18 cellular contexts compared by ENCODE assay signal in the genomic region with DNA sequence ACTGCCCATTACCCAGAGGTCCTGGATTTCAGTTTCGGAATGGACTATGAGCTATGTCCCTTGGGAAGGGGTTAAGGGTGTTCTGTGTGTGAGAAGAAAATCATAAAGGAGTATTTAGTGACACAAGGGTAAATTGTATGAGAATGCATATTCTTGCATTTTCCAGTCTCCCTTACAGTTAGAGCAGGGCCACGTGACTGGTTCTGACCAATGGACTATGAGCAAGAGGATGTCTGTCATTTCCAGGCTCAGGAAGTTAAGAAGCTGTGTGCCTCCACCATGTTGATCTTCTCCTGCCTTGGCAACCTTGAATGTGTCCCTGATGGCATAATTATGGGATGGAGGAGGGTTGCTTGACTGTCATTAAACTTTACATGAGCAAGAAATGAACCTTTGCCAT.
DNase-seq lines count a peak whose midpoint lies in the region; ATAC-seq, FAIRE-seq and TF ChIP-seq lines count a peak whose summit lies in the region.
"Had no signal": no experiment of that assay in that cellular context is flagged by ENCODE, and none has a peak within 500 bp of the region (broad histone marks: within the 10 kb centered on the region; RNA-seq: fewer than 3 reads in every experiment).

No MANE protein-coding gene starts in this region.

- ATAC-seq in A549 (no peak), K562 (peak; percentile 77)
- ATAC-seq: CD8-positive, alpha-beta T cell had no signal

- H3K9me1 ChIP-seq in K562 (ENCODE audit: control insufficient read depth, insufficient read depth, low read length), result no peaks in the 10 kb centered on the region

- H3K9ac ChIP-seq in K562 (ENCODE audit: insufficient read depth in 1 of 2, low read depth in 2 of 2, low read length in 2 of 2), result no peak overlapping the region
- H3K9ac ChIP-seq: BLaER1 treated with 17β-estradiol and CSF1 and Interleukin-3, amounts not matched to agents 10 nM and 100 nM; GM23248 had no signal

- POLR2A ChIA-PET in A549 (lab: Yijun Ruan, JAX), result no interaction called here
- POLR2A ChIA-PET in OCI-LY7 (lab: Charles Lee), result no interaction called here
- POLR2A ChIA-PET in K562 (lab: Yijun Ruan, JAX), result interaction anchor here (0.8 kb wide), 1 partner anchor 10 kb away, joined by 3 read pairs; no protein-coding TSS in a partner anchor

- H3K9me3 ChIP-seq in A549 (no peaks in the 10 kb centered on the region), OCI-LY7 (ENCODE audit: low read length) (no peaks in the 10 kb centered on the region), K562 (replicated peaks; ENCODE audit: control insufficient read depth, insufficient read depth, low read depth, low read length) (no peaks in the 10 kb centered on the region)
- H3K9me3 ChIP-seq: BLaER1 treated with 17β-estradiol and CSF1 and Interleukin-3, amounts not matched to agents 10 nM and 100 nM had no signal

- H3K79me2 ChIP-seq in OCI-LY7 (ENCODE audit: insufficient read depth, low read depth, low read length) (no peaks in the 10 kb centered on the region), K562 (ENCODE audit: control insufficient read depth, insufficient read depth, low read length) (no peaks in the 10 kb centered on the region)

- H3K9me2 ChIP-seq in OCI-LY7 (ENCODE audit: insufficient read depth, low read length), result no peaks in the 10 kb centered on the region

- TF ChIP-seq RAD21 in A549 (conservative IDR thresholded peaks at IDR 0.05 in 1 of 2, IDR thresholded peaks at IDR 0.05 in 1 of 2) (no peak), Ishikawa (IDR thresholded peaks at IDR 0.05; ENCODE audit: low read depth) (no peak), K562 (CRISPR knock-in tag; conservative IDR thresholded peaks at IDR 0.05 in 1 of 2, IDR thresholded peaks at IDR 0.05 in 1 of 2) (no peak)

- H2AFZ ChIP-seq in OCI-LY7 (ENCODE audit: low read length), result 0 out of 2 replicates have a peak overlapping the region, but pooled peaks have one; percentile 35
- 0 out of 2 replicates have a peak overlapping the region, but pooled peaks have one; percentile 52 for H2AFZ ChIP-seq in K562 (ENCODE audit: low read depth, low read length)
- H2AFZ ChIP-seq: GM23248 had no signal

- CTCF ChIA-PET in A549 (lab: Yijun Ruan, JAX) (interaction anchor here (1.1 kb wide), 1 partner anchor 55 kb away, joined by 3 read pairs; no protein-coding TSS in a partner anchor), OCI-LY7 (lab: Charles Lee; ENCODE audit: unreplicated experiment) (no interaction called here), K562 (lab: Yijun Ruan, JAX; ENCODE audit: low intra/inter-chr PET ratio) (no interaction called here)

- TF ChIP-seq EP300 in A549 (IDR thresholded peaks at IDR 0.05) (no peak), Ishikawa (IDR thresholded peaks at IDR 0.05; ENCODE audit: borderline replicate concordance) (no peak), K562 (IDR thresholded peaks at IDR 0.05; ENCODE audit: low read length) (no peak)

- in situ Hi-C loops in K562 (cut with MboI), result no loop called here

- WGBS in A549 (ENCODE audit: missing lambda C conversion rate), result 0% methylated on average over 2 of the region's 2 CpGs
- WGBS in K562 (ENCODE audit: insufficient coverage, low coverage, missing lambda C conversion rate), result 19% methylated on average over 2 of the region's 2 CpGs

- TF ChIP-seq CTCF in A549 (IDR thresholded peaks at IDR 0.05) (no peak), OCI-LY7 (conservative IDR thresholded peaks at IDR 0.05; ENCODE audit: low read length) (no peak), K562 (IDR thresholded peaks at IDR 0.05 in 2 of 3, conservative IDR thresholded peaks at IDR 0.05 in 1 of 3; ENCODE audit: insufficient read depth in 2 of 3, low read depth in 1 of 3, low read length in 3 of 3) (no peak)

- H3K4me1 ChIP-seq in A549, result no peaks in the 10 kb centered on the region
- no peaks in the 10 kb centered on the region for H3K4me1 ChIP-seq in OCI-LY7 (ENCODE audit: insufficient read depth, low read length, poor library complexity, severe bottlenecking)
- H3K4me1 ChIP-seq in K562 (replicated peaks in 1 of 2; ENCODE audit: control insufficient read depth in 2 of 2, insufficient read depth in 2 of 2, low read length in 2 of 2), result peaks cover 0 to 7% of the 10 kb centered on the region in 2 experiments; a peak in 4 of 5 replicates

- DNase-seq in A549 (ENCODE audit: low read depth in 1 of 2, low spot score in 1 of 2), result peak in 1 of 2 experiments; percentile 5
- DNase-seq in OCI-LY7 (ENCODE audit: low spot score), result no peak
- DNase-seq in K562 (ENCODE audit: extremely low read depth in 1 of 4, low spot score in 3 of 4), result peak; percentile 37 to 65 (median 61)
- DNase-seq in activated naive CD4-positive, alpha-beta T cell (lab: John Stamatoyannopoulos, UW), result no peak
- DNase-seq in NCI-H1092 treated with DMSO at 0.1 percent for 48 hours (lab: John Stamatoyannopoulos, UW), result no peak
- DNase-seq in KG1 (lab: John Stamatoyannopoulos, UW), result no peak
- DNase-seq: 8988T; Calu3; CD8-positive, alpha-beta T cell; DND-41; EL; GM23248; HCEC 1CT had no signal

- H3K27ac ChIP-seq in A549 (no peak overlapping the region), OCI-LY7 (ENCODE audit: low read depth, low read length, poor library complexity, severe bottlenecking) (no peak overlapping the region), K562 (ENCODE audit: extremely low read depth, low read depth, low read length) (no peak overlapping the region)
- H3K27ac ChIP-seq: BLaER1 treated with 17β-estradiol and CSF1 and Interleukin-3, amounts not matched to agents 10 nM and 100 nM; GM23248 had no signal

- no TSS peak for BruUV-seq in OCI-LY7 (replicated peaks; lab: Mats Ljungman, UMichigan)
- no TSS peak for BruUV-seq in K562 (replicated peaks; lab: Mats Ljungman, UMichigan)

- peaks cover 0 to 4% of the 10 kb centered on the region in 2 experiments; a peak in 1 of 5 replicates for H3K27me3 ChIP-seq in K562 (ENCODE audit: control insufficient read depth in 2 of 2, insufficient read depth in 2 of 2, low read length in 2 of 2)
- H3K27me3 ChIP-seq: BLaER1 treated with 17β-estradiol and CSF1 and Interleukin-3, amounts not matched to agents 10 nM and 100 nM had no signal

- H4K20me1 ChIP-seq in OCI-LY7 (ENCODE audit: insufficient read depth, low read length), result no peaks in the 10 kb centered on the region
- no peaks in the 10 kb centered on the region for H4K20me1 ChIP-seq in K562 (replicated peaks; ENCODE audit: control insufficient read depth, insufficient read depth, low read length)
- H4K20me1 ChIP-seq: BLaER1 treated with 17β-estradiol and CSF1 and Interleukin-3, amounts not matched to agents 10 nM and 100 nM had no signal

- H3K4me2 ChIP-seq in A549 (no peak overlapping the region), OCI-LY7 (ENCODE audit: low read length) (no peak overlapping the region), K562 (ENCODE audit: insufficient read depth, low read length) (no peak overlapping the region)
- H3K4me2 ChIP-seq: BLaER1 treated with 17β-estradiol and CSF1 and Interleukin-3, amounts not matched to agents 10 nM and 100 nM had no signal

- TF ChIP-seq POLR2A in A549 (IDR thresholded peaks at IDR 0.05; ENCODE audit: low read length), result no peak
- TF ChIP-seq POLR2A in K562 (conservative IDR thresholded peaks at IDR 0.05), result no peak

- no peak overlapping the region for H3K4me3 ChIP-seq in A549
- no peak overlapping the region for H3K4me3 ChIP-seq in OCI-LY7 (ENCODE audit: low read depth, low read length, poor library complexity, severe bottlenecking)
- H3K4me3 ChIP-seq in K562, result no peak overlapping the region
- H3K4me3 ChIP-seq: BLaER1 treated with 17β-estradiol and CSF1 and Interleukin-3, amounts not matched to agents 10 nM and 100 nM; GM23248 had no signal

- H3K36me3 ChIP-seq in OCI-LY7 (ENCODE audit: insufficient read depth, low read length), result no peaks in the 10 kb centered on the region
- H3K36me3 ChIP-seq in K562 (ENCODE audit: control insufficient read depth, insufficient read depth, low read length), result no peaks in the 10 kb centered on the region
- H3K36me3 ChIP-seq: BLaER1 treated with 17β-estradiol and CSF1 and Interleukin-3, amounts not matched to agents 10 nM and 100 nM had no signal

- no peak for FAIRE-seq in A549 (lab: Jason Lieb, UNC)
- FAIRE-seq in K562 (lab: Jason Lieb, UNC), result no peak
- FAIRE-seq: GM12891, GM19239, H54 had no signal

- intact Hi-C loops in OCI-LY7 (cut with micrococcal nuclease; ENCODE audit: unreplicated experiment), result no loop called here
- intact Hi-C loops in K562 (cut with micrococcal nuclease), result no loop called here

TF ChIP-seq in A549, 52 proteins besides CTCF, POLR2A, EP300 and RAD21:
- TF ChIP-seq RNF2 (IDR thresholded peaks at IDR 0.05; ENCODE audit: borderline replicate concordance, low read depth), result no peak
- TF ChIP-seq, protein P1, sequence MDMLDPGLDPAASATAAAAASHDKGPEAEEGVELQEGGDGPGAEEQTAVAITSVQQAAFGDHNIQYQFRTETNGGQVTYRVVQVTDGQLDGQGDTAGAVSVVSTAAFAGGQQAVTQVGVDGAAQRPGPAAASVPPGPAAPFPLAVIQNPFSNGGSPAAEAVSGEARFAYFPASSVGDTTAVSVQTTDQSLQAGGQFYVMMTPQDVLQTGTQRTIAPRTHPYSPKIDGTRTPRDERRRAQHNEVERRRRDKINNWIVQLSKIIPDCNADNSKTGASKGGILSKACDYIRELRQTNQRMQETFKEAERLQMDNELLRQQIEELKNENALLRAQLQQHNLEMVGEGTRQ (IDR thresholded peaks at IDR 0.05), result peak; percentile 36; the same call in 1 of the 2 replicates

TF ChIP-seq in Ishikawa, 13 proteins besides CTCF, POLR2A, EP300 and RAD21 (continues in another document):
- TF ChIP-seq, protein P2, sequence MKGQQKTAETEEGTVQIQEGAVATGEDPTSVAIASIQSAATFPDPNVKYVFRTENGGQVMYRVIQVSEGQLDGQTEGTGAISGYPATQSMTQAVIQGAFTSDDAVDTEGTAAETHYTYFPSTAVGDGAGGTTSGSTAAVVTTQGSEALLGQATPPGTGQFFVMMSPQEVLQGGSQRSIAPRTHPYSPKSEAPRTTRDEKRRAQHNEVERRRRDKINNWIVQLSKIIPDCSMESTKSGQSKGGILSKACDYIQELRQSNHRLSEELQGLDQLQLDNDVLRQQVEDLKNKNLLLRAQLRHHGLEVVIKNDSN (IDR thresholded peaks at IDR 0.05), result peak; percentile 70

TF ChIP-seq in K562, 482 proteins besides CTCF, POLR2A, EP300 and RAD21 (continues in another document):
- TF ChIP-seq CBFA2T2 (conservative IDR thresholded peaks at IDR 0.05), result peak; percentile 36
- TF ChIP-seq, protein P3, sequence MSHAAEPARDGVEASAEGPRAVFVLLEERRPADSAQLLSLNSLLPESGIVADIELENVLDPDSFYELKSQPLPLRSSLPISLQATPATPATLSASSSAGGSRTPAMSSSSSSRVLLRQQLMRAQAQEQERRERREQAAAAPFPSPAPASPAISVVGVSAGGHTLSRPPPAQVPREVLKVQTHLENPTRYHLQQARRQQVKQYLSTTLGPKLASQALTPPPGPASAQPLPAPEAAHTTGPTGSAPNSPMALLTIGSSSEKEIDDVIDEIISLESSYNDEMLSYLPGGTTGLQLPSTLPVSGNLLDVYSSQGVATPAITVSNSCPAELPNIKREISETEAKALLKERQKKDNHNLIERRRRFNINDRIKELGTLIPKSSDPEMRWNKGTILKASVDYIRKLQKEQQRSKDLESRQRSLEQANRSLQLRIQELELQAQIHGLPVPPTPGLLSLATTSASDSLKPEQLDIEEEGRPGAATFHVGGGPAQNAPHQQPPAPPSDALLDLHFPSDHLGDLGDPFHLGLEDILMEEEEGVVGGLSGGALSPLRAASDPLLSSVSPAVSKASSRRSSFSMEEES (CRISPR knock-in tag; IDR thresholded peaks at IDR 0.05), result peak; percentile 66

Comparison
In these comparisons a context has a peak if more than half of its experiments do, and no peak if none do; other contexts are left out.
1. DNase-seq: peak in K562 (4 of 4); none in OCI-LY7 (single experiment), activated naive CD4-positive, alpha-beta T cell (0 of 4), NCI-H1092 treated with DMSO at 0.1 percent for 48 hours (single experiment) and KG1 (single experiment).